In the genomic region with DNA sequence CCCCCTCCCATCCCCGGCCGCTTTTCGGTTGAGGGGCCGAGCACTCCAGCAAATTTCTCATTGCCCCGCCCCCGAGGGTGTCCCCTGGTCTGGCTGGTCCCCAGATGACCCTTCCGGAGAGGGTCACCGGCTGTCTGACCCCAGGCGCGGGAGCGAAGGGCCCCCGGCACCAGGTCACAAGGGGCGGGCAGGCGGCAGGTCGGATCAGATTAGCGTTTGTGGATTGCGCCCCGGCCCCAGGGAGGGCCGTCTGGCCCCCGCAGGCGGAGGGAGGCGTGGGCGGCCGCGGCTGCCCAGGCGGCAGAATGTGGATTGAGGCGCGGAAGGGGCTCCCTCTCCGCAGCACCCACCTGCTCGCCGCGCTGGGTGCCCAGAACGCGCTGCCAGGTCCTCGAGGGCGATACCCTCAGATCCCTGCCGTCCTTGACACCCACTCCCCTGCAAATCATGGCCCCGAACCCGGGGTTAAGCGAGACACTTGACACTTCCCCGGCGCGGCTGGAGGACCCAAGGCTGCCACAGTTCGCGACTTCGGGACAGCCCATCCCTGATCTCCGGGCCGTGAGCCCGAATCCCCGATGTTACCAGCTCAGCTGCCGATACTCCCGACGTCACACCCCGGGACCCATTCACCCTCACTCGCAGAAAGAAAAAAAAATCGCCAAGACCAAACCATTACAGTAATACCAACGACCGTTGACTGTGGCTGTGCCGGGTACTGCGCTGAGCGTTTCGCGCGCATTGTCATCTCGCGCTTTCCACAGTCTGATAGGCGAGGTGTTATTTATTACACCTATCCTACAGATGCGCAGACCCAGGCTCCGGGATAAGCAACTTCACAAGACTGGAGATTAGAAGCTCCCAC, we compare ENCODE assay signal across 10 cellular contexts. TPM values are rescaled to one million over a fixed set of nuclear protein-coding genes. Genes with fewer than 3 reads are reported as not detected.
A peak's percentile ranks its signal among the peaks of the same experiment; 100 is the strongest.
DNase-seq lines count a peak whose midpoint lies in the region; ATAC-seq and TF ChIP-seq lines count a peak whose summit lies in the region.
"Had no signal": no experiment of that assay in that cellular context is flagged by ENCODE, and none has a peak within 500 bp of the region (broad histone marks: within the 10 kb centered on the region; RNA-seq: fewer than 3 reads in every experiment).

No MANE protein-coding gene starts in this region.

- H3K9me3 Mint-ChIP-seq in activated CD8-positive, alpha-beta T cell treated with anti-CD3 and anti-CD28 coated beads for 36 hours = no peaks in the 10 kb centered on the region
- H3K9me3 Mint-ChIP-seq in progenitor cell of endocrine pancreas (ENCODE audit: low read depth) = no peaks in the 10 kb centered on the region

- TF ChIP-seq POLR2A in heart left ventricle (IDR thresholded peaks at IDR 0.05) = no peak

- intact Hi-C loops in activated CD8-positive, alpha-beta T cell treated with anti-CD3 and anti-CD28 coated beads for 36 hours (cut with micrococcal nuclease) = no loop called here
- intact Hi-C loops in heart left ventricle (cut with DNase I) = loop anchor here in 1 of 10 donors (10.0 kb wide), 1 partner anchor 234 kb away; a partner anchor contains a TSS

- H3K4me1 ChIP-seq in GM23248 (ENCODE audit: insufficient read depth) = no peaks in the 10 kb centered on the region
- H3K4me1 ChIP-seq in heart left ventricle = peaks cover 0 to 23% (median 15%) of the 10 kb centered on the region in 12 donors

- POLR2A ChIA-PET in activated CD8-positive, alpha-beta T cell treated with anti-CD3 and anti-CD28 coated beads for 36 hours (lab: Charles Lee) = interaction anchor here (0.8 to 1.0 kb wide), 3 partner anchors 12 to 34 kb away, joined by 3 read pairs; no protein-coding TSS in a partner anchor

- CTCF ChIA-PET in activated CD8-positive, alpha-beta T cell treated with anti-CD3 and anti-CD28 coated beads for 36 hours (lab: Charles Lee) = interaction anchor here (0.8 kb wide), 1 partner anchor 10 kb away, joined by 3 read pairs; no protein-coding TSS in a partner anchor

- H3K27me3 ChIP-seq in GM23248 (replicated peaks; ENCODE audit: insufficient read depth) (peaks cover 49% of the 10 kb centered on the region), heart left ventricle (peaks cover 0 to 42% (median 27%) of the 10 kb centered on the region in 9 donors)

- H3K79me2 ChIP-seq in GM23248 (ENCODE audit: insufficient read depth) = no peaks in the 10 kb centered on the region

- H3K27ac ChIP-seq in GM23248 (no peak overlapping the region), heart left ventricle (no peak overlapping the region)
- H3K27ac ChIP-seq: skin epidermis had no signal

- H3K4me3 Mint-ChIP-seq in activated CD8-positive, alpha-beta T cell treated with anti-CD3 and anti-CD28 coated beads for 36 hours = peak overlapping the region; percentile 53
- peak overlapping the region; percentile 45 for H3K4me3 Mint-ChIP-seq in progenitor cell of endocrine pancreas (ENCODE audit: low read depth)

- H3K36me3 Mint-ChIP-seq in activated CD8-positive, alpha-beta T cell treated with anti-CD3 and anti-CD28 coated beads for 36 hours (ENCODE audit: low read depth) = no peaks in the 10 kb centered on the region
- peaks cover 2% of the 10 kb centered on the region for H3K36me3 Mint-ChIP-seq in progenitor cell of endocrine pancreas (ENCODE audit: insufficient read depth)

- H3K4me3 ChIP-seq in GM23248 (peak overlapping the region; percentile 44), heart left ventricle (peak overlapping the region in 10 of 12 donors; percentile 20 to 49 (median 40))

- no peaks in the 10 kb centered on the region for H3K9me2 ChIP-seq in GM23248 (ENCODE audit: insufficient read depth)

- H2AFZ ChIP-seq in GM23248 = no peak overlapping the region

- in situ Hi-C loops in GM23248 (cut with MboI) = no loop called here

- H3K9ac ChIP-seq in GM23248 = no peak overlapping the region

- H3K27ac Mint-ChIP-seq in activated CD8-positive, alpha-beta T cell treated with anti-CD3 and anti-CD28 coated beads for 36 hours = no peak overlapping the region
- H3K27ac Mint-ChIP-seq in progenitor cell of endocrine pancreas = no peak overlapping the region

- H3K9me3 ChIP-seq in GM23248 (ENCODE audit: low read depth) (no peaks in the 10 kb centered on the region), heart left ventricle (no peaks in the 10 kb centered on the region)

- no peaks in the 10 kb centered on the region for H4K20me1 ChIP-seq in GM23248 (ENCODE audit: insufficient read depth)

- 9 to 11% methylated on average over 52 to 68 of the region's 69 CpGs for WGBS in GM23248 (ENCODE audit: low coverage in 1 of 2, low lambda C conversion rate in 2 of 2, missing lambda C conversion rate in 2 of 2), 2 experiments
- 6 to 9% (median 7%) methylated on average over 50 to 69 of the region's 69 CpGs for WGBS in heart left ventricle, 4 donors

- H3K4me2 ChIP-seq in GM23248 (ENCODE audit: unreplicated experiment) = peak overlapping the region; percentile 18

- ATAC-seq in activated CD8-positive, alpha-beta T cell treated with anti-CD3 and anti-CD28 coated beads for 36 hours = peak; percentile 74
- peak in 3 of 4 donors; percentile 8 to 31 (median 21) for ATAC-seq in heart left ventricle
- ATAC-seq in GM18502 (IDR thresholded peaks at IDR 0.05; ENCODE audit: poor library complexity, unreplicated experiment) = no peak
- ATAC-seq in GM19463 (IDR thresholded peaks at IDR 0.05; ENCODE audit: unreplicated experiment) = no peak
- no peak for ATAC-seq in HG02973 (IDR thresholded peaks at IDR 0.05; ENCODE audit: unreplicated experiment)

- H3K4me1 Mint-ChIP-seq in activated CD8-positive, alpha-beta T cell treated with anti-CD3 and anti-CD28 coated beads for 36 hours (ENCODE audit: low read depth) = peaks cover 6% of the 10 kb centered on the region
- peaks cover 9% of the 10 kb centered on the region for H3K4me1 Mint-ChIP-seq in progenitor cell of endocrine pancreas (ENCODE audit: low read depth)

- H3K27me3 Mint-ChIP-seq in activated CD8-positive, alpha-beta T cell treated with anti-CD3 and anti-CD28 coated beads for 36 hours = peaks cover 44% of the 10 kb centered on the region
- peaks cover 72% of the 10 kb centered on the region for H3K27me3 Mint-ChIP-seq in progenitor cell of endocrine pancreas

- no peaks in the 10 kb centered on the region for H3F3A ChIP-seq in GM23248 (ENCODE audit: insufficient read depth)

- no peaks in the 10 kb centered on the region for H3K36me3 ChIP-seq in GM23248 (ENCODE audit: low read depth)
- H3K36me3 ChIP-seq in heart left ventricle = no peaks in the 10 kb centered on the region

- TF ChIP-seq CTCF in activated CD8-positive, alpha-beta T cell treated with anti-CD3 and anti-CD28 coated beads for 36 hours (IDR thresholded peaks at IDR 0.05) = no peak
- no peak for TF ChIP-seq CTCF in heart left ventricle (IDR thresholded peaks at IDR 0.05)
- TF ChIP-seq CTCF in progenitor cell of endocrine pancreas (IDR thresholded peaks at IDR 0.05; ENCODE audit: unreplicated experiment) = no peak

- peak; percentile 32 for DNase-seq in GM23248
- peak; percentile 36 for DNase-seq in activated CD8-positive, alpha-beta T cell treated with anti-CD3 and anti-CD28 coated beads for 36 hours
- DNase-seq in heart left ventricle = no peak
- DNase-seq in progenitor cell of endocrine pancreas (ENCODE audit: low spot score, unreplicated experiment) = no peak
- DNase-seq in SK-N-DZ (ENCODE audit: low spot score) = no peak
- DNase-seq: NCI-H2081 had no signal

RNA-seq across cellular contexts. Expression of a gene that starts 1.0 kb away (rescaled TPM):
- total RNA-seq in GM23248 (2014; rRNA removed; shearing (Covaris generic)) = not detected in 2 replicates
- polyA plus RNA-seq in GM23248 (2016; fragmentation: Nextera tagmentation; extraction: Ambion mirVana) = not detected in 2 replicates
- not detected for total RNA-seq in activated CD8-positive, alpha-beta T cell treated with anti-CD3 and anti-CD28 coated beads for 36 hours
- total RNA-seq in heart left ventricle = under 1 TPM in 2 of 9 donors, not detected in 7; 0.22 to 0.37 TPM
- polyA plus RNA-seq in heart left ventricle = not detected
- not detected in 2 replicates for total RNA-seq in progenitor cell of endocrine pancreas
- polyA plus RNA-seq in SK-N-DZ (2014; cell fraction: cytosol; rRNA removed) = not detected in 2 replicates
- not detected in 2 replicates for polyA plus RNA-seq in SK-N-DZ (2014; cell fraction: nucleus; rRNA removed)

RNA-seq across cellular contexts. Expression of a gene that starts 36.6 kb away (rescaled TPM):
- 32.0 and 34.8 TPM in 2 replicates for total RNA-seq in GM23248 (2014; rRNA removed; shearing (Covaris generic))
- polyA plus RNA-seq in GM23248 (2016; fragmentation: Nextera tagmentation; extraction: Ambion mirVana) (18.2 and 18.4 TPM in 2 replicates), heart left ventricle (10 to 100 TPM; 20.6 to 41.8 TPM)
- 10 to 100 TPM; 23.5 to 24.0 TPM for total RNA-seq in activated CD8-positive, alpha-beta T cell treated with anti-CD3 and anti-CD28 coated beads for 36 hours
- total RNA-seq in heart left ventricle (100 to 1,000 TPM in 1 of 9 donors, 10 to 100 TPM in 8; 78.3 to 150 (median 89.7) TPM), progenitor cell of endocrine pancreas (99.6 and 101 TPM in 2 replicates)
- polyA plus RNA-seq in SK-N-DZ (2014; cell fraction: cytosol; rRNA removed) = 47.0 and 52.0 TPM in 2 replicates
- 16.3 and 24.3 TPM in 2 replicates for polyA plus RNA-seq in SK-N-DZ (2014; cell fraction: nucleus; rRNA removed)

RNA-seq across cellular contexts. Expression of a gene that starts 38.0 kb away (rescaled TPM):
- total RNA-seq in GM23248 (2014; rRNA removed; shearing (Covaris generic)) = not detected in 2 replicates
- not detected in 2 replicates for polyA plus RNA-seq in GM23248 (2016; fragmentation: Nextera tagmentation; extraction: Ambion mirVana)
- 1 to 10 TPM; 6.6 to 6.8 TPM for total RNA-seq in activated CD8-positive, alpha-beta T cell treated with anti-CD3 and anti-CD28 coated beads for 36 hours
- total RNA-seq in heart left ventricle = 10 to 100 TPM in 1 of 9 donors, 1 to 10 TPM in 8; 3.2 to 12.3 (median 6.7) TPM
- 1 to 10 TPM; 2.7 to 4.7 TPM for polyA plus RNA-seq in heart left ventricle
- total RNA-seq in progenitor cell of endocrine pancreas = 1.2 and 1.4 TPM in 2 replicates
- 16.5 and 20.9 TPM in 2 replicates for polyA plus RNA-seq in SK-N-DZ (2014; cell fraction: cytosol; rRNA removed)
- 20.6 and 23.2 TPM in 2 replicates for polyA plus RNA-seq in SK-N-DZ (2014; cell fraction: nucleus; rRNA removed)

RNA-seq across cellular contexts. Expression of a gene that starts 58.1 kb away (rescaled TPM):
- total RNA-seq in GM23248 (2014; rRNA removed; shearing (Covaris generic)) = 4.9 and 6.6 TPM in 2 replicates
- polyA plus RNA-seq in GM23248 (2016; fragmentation: Nextera tagmentation; extraction: Ambion mirVana) (1.5 and 1.8 TPM in 2 replicates), heart left ventricle (10 to 100 TPM; 24.8 to 28.4 TPM)
- total RNA-seq in activated CD8-positive, alpha-beta T cell treated with anti-CD3 and anti-CD28 coated beads for 36 hours = 10 to 100 TPM; 10.6 to 14.0 TPM
- total RNA-seq in heart left ventricle (10 to 100 TPM; 32.7 to 92.2 (median 60.2) TPM), progenitor cell of endocrine pancreas (16.7 and 19.6 TPM in 2 replicates)
- polyA plus RNA-seq in SK-N-DZ (2014; cell fraction: cytosol; rRNA removed) = 43.3 and 65.3 TPM in 2 replicates
- 31.6 and 38.2 TPM in 2 replicates for polyA plus RNA-seq in SK-N-DZ (2014; cell fraction: nucleus; rRNA removed)

Comparison
In these comparisons a context has a peak if more than half of its experiments do, and no peak if none do; other contexts are left out.
1. DNase-seq: peak in GM23248 (single experiment) and activated CD8-positive, alpha-beta T cell treated with anti-CD3 and anti-CD28 coated beads for 36 hours (single experiment); none in heart left ventricle (0 of 5), progenitor cell of endocrine pancreas (single experiment) and SK-N-DZ (single experiment).
2. ATAC-seq: peak in activated CD8-positive, alpha-beta T cell treated with anti-CD3 and anti-CD28 coated beads for 36 hours (single experiment) and heart left ventricle (3 of 4); none in GM18502 (single experiment), GM19463 (single experiment) and HG02973 (single experiment).